In genomic region chr10:90911133-90912048, GRCh38 we compare ENCODE assay signal across 8 cellular contexts. TPM values are rescaled to one million over a fixed set of nuclear protein-coding genes. Genes with fewer than 3 reads are reported as not detected.
DNase-seq lines count a peak whose midpoint lies in the region; ATAC-seq, FAIRE-seq and TF ChIP-seq lines count a peak whose summit lies in the region.
"Not testable (repeated sequence)": the region's sequence is repeated elsewhere in the genome, so short reads cannot be mapped to it uniquely, and the experiment has no call there.

No MANE protein-coding gene starts in this region.

- CTCF ChIA-PET in endothelial cell of umbilical vein (lab: Charles Lee): interaction anchor here (0.7 to 3.9 kb wide), 39 partner anchors 10 to 459 kb away, joined by 3 to 165 read pairs (median 5); partner anchors contain the start of genes ANKRD1, PCGF5 and RPP30

- DNase-seq in DMS53 treated with DMSO at 0.1 percent for 48 hours (lab: John Stamatoyannopoulos, UW; ENCODE audit: unreplicated experiment): peak; percentile 67
- peak; percentile 81 for DNase-seq in Karpas-422
- peak; percentile 31 for DNase-seq in activated CD8-positive, alpha-beta memory T cell treated with anti-CD3 and anti-CD28 coated beads, Interleukin-2, amount 50 U/mL, for 4 hours
- DNase-seq in endothelial cell of umbilical vein (ENCODE audit: low read depth, low spot score): peak; percentile 93
- peak; percentile 85 for DNase-seq in midbrain (lab: John Stamatoyannopoulos, UW)
- DNase-seq in stimulated activated naive CD4-positive, alpha-beta T cell (lab: John Stamatoyannopoulos, UW): peak in 5 of 6 experiments; percentile 4 to 57 (median 31)

- not testable (repeated sequence) for H2AFZ ChIP-seq in Karpas-422 (ENCODE audit: low read length); endothelial cell of umbilical vein (ENCODE audit: low read depth, low read length)
- peak overlapping the region; percentile 80; the same call in 1 of the 2 replicates for H2AFZ ChIP-seq in OCI-LY3 (ENCODE audit: low read depth, low read length)

- TF ChIP-seq POLR2A in endothelial cell of umbilical vein (IDR thresholded peaks at IDR 0.05; ENCODE audit: low read depth, low read length): peak; percentile 100

- H3K27me3 ChIP-seq in Karpas-422 (ENCODE audit: low read length); OCI-LY3 (ENCODE audit: low read depth, low read length); endothelial cell of umbilical vein (ENCODE audit: control insufficient read depth in 2 of 2, insufficient read depth in 2 of 2, low read length in 2 of 2): not testable (repeated sequence)

- not testable (repeated sequence) for H4K20me1 ChIP-seq in Karpas-422 (ENCODE audit: insufficient read depth, low read depth, low read length); OCI-LY3 (ENCODE audit: insufficient read depth, low read length); endothelial cell of umbilical vein (replicated peaks; ENCODE audit: control insufficient read depth, extremely low read depth, insufficient read depth, low read length)

- intact Hi-C loops in endothelial cell of umbilical vein (cut with micrococcal nuclease): loop anchor here (1.0 to 2.0 kb wide), 6 partner anchors 31 to 387 kb away; no protein-coding TSS in a partner anchor

- dilution Hi-C loops in endothelial cell of umbilical vein (cut with MboI; ENCODE audit: extremely low pct_ligation_motif_present, low sequenced_read_pairs): not testable (repeated sequence)

- not testable (repeated sequence) for H3K4me1 ChIP-seq in Karpas-422 (ENCODE audit: low read length)
- H3K4me1 ChIP-seq in OCI-LY3 (ENCODE audit: low read length) (peaks cover 37% of the 10 kb centered on the region), endothelial cell of umbilical vein (ENCODE audit: control insufficient read depth, extremely low read depth, insufficient read depth, low read length) (peaks cover 36% of the 10 kb centered on the region)

- not testable (repeated sequence) for H3K9me3 ChIP-seq in Karpas-422 (ENCODE audit: low read length); OCI-LY3 (ENCODE audit: insufficient read depth, low read length); endothelial cell of umbilical vein (replicated peaks; ENCODE audit: control insufficient read depth, insufficient read depth, low read length)

- H3K36me3 ChIP-seq in Karpas-422 (ENCODE audit: insufficient read depth, low read length): not testable (repeated sequence)
- H3K36me3 ChIP-seq in OCI-LY3 (replicated peaks; ENCODE audit: low read depth, low read length) (peaks cover 14% of the 10 kb centered on the region), endothelial cell of umbilical vein (ENCODE audit: control insufficient read depth in 2 of 2, extremely low read depth in 1 of 2, insufficient read depth in 2 of 2, low read length in 2 of 2) (peaks cover 15 to 24% of the 10 kb centered on the region in 2 experiments)

- TF ChIP-seq CTCF in OCI-LY3 (IDR thresholded peaks at IDR 0.05; ENCODE audit: low read depth, low read length) (peak; percentile 64), endothelial cell of umbilical vein (IDR thresholded peaks at IDR 0.05; ENCODE audit: extremely low read depth in 1 of 2, insufficient read depth in 1 of 2, low read depth in 1 of 2, low read length in 2 of 2) (peak; percentile 72 to 73)

- not testable (repeated sequence) for H3K4me3 ChIP-seq in Karpas-422 (ENCODE audit: low read length); OCI-LY3 (ENCODE audit: low read length); endothelial cell of umbilical vein (replicated peaks in 1 of 3; ENCODE audit: insufficient read depth in 1 of 3, low read depth in 1 of 3, low read length in 3 of 3)

- FAIRE-seq in endothelial cell of umbilical vein (lab: Jason Lieb, UNC): peak; percentile 67

- H3K4me2 ChIP-seq in Karpas-422 (ENCODE audit: low read depth, low read length, poor library complexity, severe bottlenecking); endothelial cell of umbilical vein (ENCODE audit: insufficient read depth, low read length): not testable (repeated sequence)
- H3K4me2 ChIP-seq in OCI-LY3 (ENCODE audit: low read length): peak overlapping the region; percentile 42; the same call in 1 of the 2 replicates

- POLR2A ChIA-PET in endothelial cell of umbilical vein (lab: Charles Lee): interaction anchor here (0.7 to 3.7 kb wide), 6 partner anchors 10 to 339 kb away, joined by 3 to 22 read pairs (median 7); partner anchors contain the start of gene ANKRD1

- not testable (repeated sequence) for H3K27ac ChIP-seq in Karpas-422 (ENCODE audit: low read length)
- H3K27ac ChIP-seq in OCI-LY3 (ENCODE audit: low read length): peak overlapping the region; percentile 43; the same call in 1 of the 2 replicates
- H3K27ac ChIP-seq in endothelial cell of umbilical vein (ENCODE audit: insufficient read depth, low read depth, low read length): peak overlapping the region; percentile 38

- ATAC-seq in GM21723 (IDR thresholded peaks at IDR 0.05; ENCODE audit: unreplicated experiment): peak; percentile 76

- H3K79me2 ChIP-seq in Karpas-422 (ENCODE audit: low read length); OCI-LY3 (ENCODE audit: low read length); endothelial cell of umbilical vein (ENCODE audit: control insufficient read depth, insufficient read depth, low read length): not testable (repeated sequence)

- H3K9ac ChIP-seq in Karpas-422 (ENCODE audit: low read length); endothelial cell of umbilical vein (replicated peaks; ENCODE audit: extremely low read depth, insufficient read depth, low read length): not testable (repeated sequence)
- peak overlapping the region; percentile 35; the same call in 1 of the 2 replicates for H3K9ac ChIP-seq in OCI-LY3 (ENCODE audit: low read length)

- not testable (repeated sequence) for H3K9me2 ChIP-seq in Karpas-422 (replicated peaks; ENCODE audit: insufficient read depth, low read length)

- not testable (repeated sequence) for H3K9me1 ChIP-seq in endothelial cell of umbilical vein (replicated peaks; ENCODE audit: control insufficient read depth, extremely low read depth, insufficient read depth, low read length)

- not testable (repeated sequence) for BruUV-seq in endothelial cell of umbilical vein (replicated peaks; lab: Mats Ljungman, UMichigan)

TF ChIP-seq in endothelial cell of umbilical vein, 7 proteins besides CTCF, POLR2A, EP300 and RAD21:
- peak; percentile 100 for TF ChIP-seq POLR2AphosphoS5 (IDR thresholded peaks at IDR 0.05; ENCODE audit: insufficient read depth, low read depth, low read length)

RNA-seq across cellular contexts. Expression of gene ANKRD1, which starts 9.5 kb away (rescaled TPM):
- total RNA-seq in Karpas-422 (2014; rRNA removed; shearing (Covaris generic); ENCODE audit: low replicate concordance): not detected in 2 replicates
- total RNA-seq in endothelial cell of umbilical vein: 591 and 664 TPM in 2 replicates
- 527 and 593 TPM in 2 replicates for polyA plus RNA-seq in endothelial cell of umbilical vein
- polyA plus RNA-seq in endothelial cell of umbilical vein (2011; cell fraction: cytosol; rRNA removed): 797 and 830 TPM in 2 replicates
- polyA plus RNA-seq in endothelial cell of umbilical vein (2011; cell fraction: nucleus; rRNA removed): 1,251 and 1,651 TPM in 2 replicates
- polyA plus RNA-seq in endothelial cell of umbilical vein (2012): 949 and 994 TPM in 2 replicates
- 587 and 687 TPM in 2 replicates for polyA minus RNA-seq in endothelial cell of umbilical vein
- polyA minus RNA-seq in endothelial cell of umbilical vein (2011; cell fraction: cytosol; rRNA and poly(A)+ RNA removed): 1.2 TPM
- polyA minus RNA-seq in endothelial cell of umbilical vein (2011; cell fraction: nucleus; rRNA and poly(A)+ RNA removed): 237 and 300 TPM in 2 replicates

RNA-seq across cellular contexts. Expression of gene RPP30, which starts 39.6 kb away (rescaled TPM):
- total RNA-seq in Karpas-422 (2014; rRNA removed; shearing (Covaris generic); ENCODE audit: low replicate concordance): 18.9 and 23.3 TPM in 2 replicates
- total RNA-seq in endothelial cell of umbilical vein: 44.3 and 47.8 TPM in 2 replicates
- polyA plus RNA-seq in endothelial cell of umbilical vein: 15.1 and 21.1 TPM in 2 replicates
- polyA plus RNA-seq in endothelial cell of umbilical vein (2011; cell fraction: cytosol; rRNA removed): 27.7 and 28.5 TPM in 2 replicates
- 44.9 and 55.1 TPM in 2 replicates for polyA plus RNA-seq in endothelial cell of umbilical vein (2011; cell fraction: nucleus; rRNA removed)
- 45.0 and 81.4 TPM in 2 replicates for polyA plus RNA-seq in endothelial cell of umbilical vein (2012)
- 16.3 and 25.9 TPM in 2 replicates for polyA minus RNA-seq in endothelial cell of umbilical vein
- polyA minus RNA-seq in endothelial cell of umbilical vein (2011; cell fraction: cytosol; rRNA and poly(A)+ RNA removed): 29.7 TPM
- 18.5 and 26.4 TPM in 2 replicates for polyA minus RNA-seq in endothelial cell of umbilical vein (2011; cell fraction: nucleus; rRNA and poly(A)+ RNA removed)

RNA-seq across cellular contexts. Expression of gene HTR7, which starts 53.6 kb away (rescaled TPM):
- total RNA-seq in Karpas-422 (2014; rRNA removed; shearing (Covaris generic); ENCODE audit: low replicate concordance): 0.26 TPM in 1 of 2 replicates, not detected in the other
- 0.09 and 0.22 TPM in 2 replicates for total RNA-seq in endothelial cell of umbilical vein
- polyA plus RNA-seq in endothelial cell of umbilical vein: 0.01 TPM in 1 of 2 replicates, not detected in the other
- 0.04 and 0.08 TPM in 2 replicates for polyA plus RNA-seq in endothelial cell of umbilical vein (2011; cell fraction: cytosol; rRNA removed)
- 0.04 and 0.07 TPM in 2 replicates for polyA plus RNA-seq in endothelial cell of umbilical vein (2011; cell fraction: nucleus; rRNA removed)
- 0.08 and 0.11 TPM in 2 replicates for polyA plus RNA-seq in endothelial cell of umbilical vein (2012)
- polyA minus RNA-seq in endothelial cell of umbilical vein: 0.06 TPM in 1 of 2 replicates, not detected in the other
- polyA minus RNA-seq in endothelial cell of umbilical vein (2011; cell fraction: cytosol; rRNA and poly(A)+ RNA removed): not detected
- polyA minus RNA-seq in endothelial cell of umbilical vein (2011; cell fraction: nucleus; rRNA and poly(A)+ RNA removed): 0.14 TPM in 2 replicates

Comparison
In these comparisons a context has a peak if more than half of its experiments do, and no peak if none do; other contexts are left out.
1. DNase-seq: peak in every context shown above with its lines; median percentile 93 in endothelial cell of umbilical vein; 85 in midbrain; 81 in Karpas-422; 67 in DMS53 treated with DMSO at 0.1 percent for 48 hours; 31 in activated CD8-positive, alpha-beta memory T cell treated with anti-CD3 and anti-CD28 coated beads, Interleukin-2, amount 50 U/mL, for 4 hours; 31 in stimulated activated naive CD4-positive, alpha-beta T cell.
2. RNA of gene ANKRD1, which starts 9.5 kb away (total RNA-seq): 591 to 664 TPM in endothelial cell of umbilical vein; not detected in Karpas-422; every median in the first group is over 100 times any median in the second.